21 cellular contexts compared by ENCODE assay signal in the genomic region with DNA sequence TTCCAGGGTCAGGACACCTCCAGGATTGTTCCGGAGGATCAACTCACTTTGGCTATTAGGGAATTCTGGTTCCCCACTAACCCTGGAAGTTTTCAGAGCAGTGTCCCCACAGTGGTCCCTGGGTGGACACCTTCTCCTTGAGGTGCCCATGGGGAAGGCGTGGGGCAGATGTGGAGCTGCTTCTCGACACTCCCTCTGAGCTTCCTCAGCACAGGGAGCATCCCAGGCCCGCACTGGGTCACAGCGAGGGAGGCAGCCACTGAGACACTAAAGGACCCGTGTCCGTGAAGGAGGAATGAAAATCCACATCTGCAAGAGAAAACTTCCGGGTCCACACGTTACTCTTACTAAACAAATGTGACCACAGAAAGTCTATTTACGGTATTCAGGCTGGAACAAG. TPM values are rescaled to one million over a fixed set of nuclear protein-coding genes. Genes with fewer than 3 reads are reported as not detected.
"Had no signal": no experiment of that assay in that cellular context is flagged by ENCODE, and none has a peak within 500 bp of the region (broad histone marks: within the 10 kb centered on the region; RNA-seq: fewer than 3 reads in every experiment).

No MANE protein-coding gene starts in this region.

- H3K36me3 Mint-ChIP-seq: IgD-negative memory B cell had no signal

- DNase-seq: NCI-H1092 treated with DMSO at 0.1 percent for 48 hours; NCI-H1436; NCI-H2029; NCI-H2081 treated with DMSO at 0.1 percent for 48 hours; NCI-H2171; NCI-H226; NCI-H446; NCI-H510A; NCI-H524 treated with DMSO at 0.1 percent for 48 hours; NCI-H69; NCI-H774; NK-92 treated with Interleukin-12 subunit alpha and Interleukin-12 subunit beta, amount 100 ng/mL, for 24 hours; OCI-M1; Right ventricle myocardium superior; RPMI8226; SIG-M5 had no signal

- H3K4me3 Mint-ChIP-seq: IgD-negative memory B cell had no signal

- H3K27ac Mint-ChIP-seq: IgD-negative memory B cell had no signal

- ATAC-seq: K562 had no signal

- H3K4me3 ChIP-seq: K562, SJSA1, SK-N-MC had no signal

RNA-seq across cellular contexts. Expression of gene MNX1, which starts 48.2 kb away (rescaled TPM):
- total RNA-seq: LHCN-M2, Right ventricle myocardium superior, SJSA1 had no signal
- polyA plus RNA-seq: IgD-negative memory B cell had no signal
